ENCODE assay signal across 8 cellular contexts in genomic region chr2:19989681-19990415, GRCh38. TPM values are rescaled to one million over a fixed set of nuclear protein-coding genes. Genes with fewer than 3 reads are reported as not detected.
A peak's percentile ranks its signal among the peaks of the same experiment; 100 is the strongest.
DNase-seq lines count a peak whose midpoint lies in the region; ATAC-seq, FAIRE-seq and TF ChIP-seq lines count a peak whose summit lies in the region.

Gene WDR35, minus strand, starts transcription at chr2:19990105. Its CDS starts 90 bp downstream, at chr2:19990015.

- POLR2A ChIA-PET in BJ (lab: Charles Lee), result no interaction called here

- peaks cover 28% of the 10 kb centered on the region for H3K27me3 Mint-ChIP-seq in activated CD4-positive, alpha-beta T cell treated with anti-CD3 and anti-CD28 coated beads, Interleukin-2, amount 10 ng/mL, durations not matched to agents 24 days and 14 days

- H3K4me3 ChIP-seq in BJ (ENCODE audit: low read depth, low read length) (peak within 1 kb of the TSS; percentile 90), coronary artery (peak within 1 kb of the TSS; percentile 81)

- H3K36me3 ChIP-seq in BJ (ENCODE audit: control insufficient read depth, insufficient read depth, low read length), result no peaks in the 10 kb centered on the region

- H3K9me3 Mint-ChIP-seq in activated CD4-positive, alpha-beta T cell treated with anti-CD3 and anti-CD28 coated beads, Interleukin-2, amount 10 ng/mL, durations not matched to agents 24 days and 14 days, result peaks cover 8% of the 10 kb centered on the region

- CTCF ChIA-PET in BJ (lab: Yijun Ruan, JAX), result interaction anchor here (1.0 kb wide), 1 partner anchor 337 kb away, joined by 3 read pairs; no protein-coding TSS in a partner anchor

- ATAC-seq in HG03439 (IDR thresholded peaks at IDR 0.05; ENCODE audit: unreplicated experiment), result peak; percentile 91
- peak; percentile 99 for ATAC-seq in left lobe of liver

- H3K27ac Mint-ChIP-seq in activated CD4-positive, alpha-beta T cell treated with anti-CD3 and anti-CD28 coated beads, Interleukin-2, amount 10 ng/mL, durations not matched to agents 24 days and 14 days, result peak within 1 kb of the TSS; percentile 88

- peak; percentile 93 for FAIRE-seq in GM19239 (lab: Jason Lieb, UNC)

- no peak for TF ChIP-seq CTCF in BJ (IDR thresholded peaks at IDR 0.05; ENCODE audit: insufficient read depth, low read depth, low read length)
- no peak for TF ChIP-seq CTCF in coronary artery (IDR thresholded peaks at IDR 0.05)

- no peaks in the 10 kb centered on the region; the same call in none of the 2 replicates for H3K27me3 ChIP-seq in BJ (ENCODE audit: control insufficient read depth, insufficient read depth, low read length)

- peak within 1 kb of the TSS; percentile 48 to 59 for H3K27ac ChIP-seq in coronary artery

- H3K4me1 Mint-ChIP-seq in activated CD4-positive, alpha-beta T cell treated with anti-CD3 and anti-CD28 coated beads, Interleukin-2, amount 10 ng/mL, durations not matched to agents 24 days and 14 days, result peaks cover 15% of the 10 kb centered on the region

- DNase-seq in BJ (ENCODE audit: low read depth) (no peak), GM19239 (ENCODE audit: insufficient read length, low spot score) (peak; percentile 83), NCI-H510A treated with DMSO at 0.1 percent for 48 hours (lab: John Stamatoyannopoulos, UW) (peak; percentile 92), coronary artery (ENCODE audit: low spot score) (peak; percentile 88), left lobe of liver (ENCODE audit: low spot score) (peak; percentile 94)
- peak; percentile 98 for DNase-seq in activated CD4-positive, alpha-beta T cell treated with anti-CD3 and anti-CD28 coated beads, Interleukin-2, amount 10 ng/mL, durations not matched to agents 24 days and 14 days
- peak; percentile 92 to 96 for DNase-seq in stimulated activated CD4-positive, alpha-beta T cell treated with anti-CD3 and anti-CD28 coated beads, Interleukin-2, amount 100 ng/mL, for 24 hours

- peak within 1 kb of the TSS; percentile 92 for H3K4me3 Mint-ChIP-seq in activated CD4-positive, alpha-beta T cell treated with anti-CD3 and anti-CD28 coated beads, Interleukin-2, amount 10 ng/mL, durations not matched to agents 24 days and 14 days

- H3K36me3 Mint-ChIP-seq in activated CD4-positive, alpha-beta T cell treated with anti-CD3 and anti-CD28 coated beads, Interleukin-2, amount 10 ng/mL, durations not matched to agents 24 days and 14 days (ENCODE audit: low read depth), result peaks cover 4% of the 10 kb centered on the region

- intact Hi-C loops in activated CD4-positive, alpha-beta T cell treated with anti-CD3 and anti-CD28 coated beads, Interleukin-2, amount 10 ng/mL, durations not matched to agents 24 days and 14 days (cut with micrococcal nuclease), result loop anchor here (1.0 to 10.0 kb wide), 3 partner anchors 61 to 1425 kb away; partner anchors contain the start of genes LAPTM4A and RDH14

RNA-seq across cellular contexts. Expression of gene WDR35, which starts in this region (rescaled TPM):
- 2.5 and 5.1 TPM in 2 replicates for polyA plus RNA-seq in BJ (2011; rRNA removed)
- 3.9 and 4.0 TPM in 2 replicates for polyA minus RNA-seq in BJ (2011; rRNA and poly(A)+ RNA removed)
- 8.1 and 9.0 TPM in 2 replicates for total RNA-seq in activated CD4-positive, alpha-beta T cell treated with anti-CD3 and anti-CD28 coated beads, Interleukin-2, amount 10 ng/mL, durations not matched to agents 24 days and 14 days
- 1.5 TPM for total RNA-seq in left lobe of liver
